10 cellular contexts compared by ENCODE assay signal in the genomic region with DNA sequence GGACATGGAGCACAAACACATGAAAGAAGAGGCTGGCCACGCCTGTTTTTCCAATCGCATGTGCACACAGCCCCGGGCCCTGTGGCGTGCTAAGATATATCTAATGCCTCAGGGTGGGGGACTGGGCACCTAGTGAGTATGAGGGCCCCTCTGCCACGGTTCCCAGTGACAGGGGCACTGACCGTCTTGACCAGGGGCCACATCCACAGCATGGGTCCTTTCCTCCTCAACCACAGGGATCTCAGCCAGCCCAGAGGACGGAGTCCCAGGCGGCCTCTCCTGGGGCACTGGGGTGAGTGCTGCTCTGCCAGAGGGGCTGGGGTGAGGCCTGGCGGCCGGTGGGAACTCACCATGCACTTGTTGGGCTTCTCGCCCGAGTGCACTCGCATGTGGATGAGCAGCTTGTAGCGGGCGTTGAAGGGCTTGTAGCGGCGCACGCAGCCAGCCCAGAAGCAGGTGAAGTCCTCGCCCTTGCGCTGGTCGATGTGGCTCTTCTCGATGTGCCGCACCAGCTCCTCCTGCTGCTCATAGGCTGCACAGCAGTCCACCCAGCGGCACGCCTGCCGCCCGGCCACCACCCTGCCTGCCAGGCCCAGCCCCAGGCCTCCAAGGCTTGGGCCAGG.
DNase-seq lines count a peak whose midpoint lies in the region; ATAC-seq, FAIRE-seq and TF ChIP-seq lines count a peak whose summit lies in the region.
"Had no signal": no experiment of that assay in that cellular context is flagged by ENCODE, and none has a peak within 500 bp of the region (broad histone marks: within the 10 kb centered on the region; RNA-seq: fewer than 3 reads in every experiment).

No MANE protein-coding gene starts in this region.

- H3K4me1 ChIP-seq in GM23338 (ENCODE audit: insufficient read depth) (peaks cover 7% of the 10 kb centered on the region; the same call in 1 of the 2 replicates), OCI-LY1 (ENCODE audit: insufficient read depth, low read length, severe bottlenecking) (no peaks in the 10 kb centered on the region), pancreas (no peaks in the 10 kb centered on the region)
- H3K4me1 ChIP-seq: SJSA1 had no signal

- H4K20me1 ChIP-seq in GM23338 (replicated peaks; ENCODE audit: insufficient read depth), result no peaks in the 10 kb centered on the region
- no peaks in the 10 kb centered on the region for H4K20me1 ChIP-seq in OCI-LY1 (ENCODE audit: insufficient read depth, low read length)

- DNase-seq in GM23338 (ENCODE audit: low spot score), result peak; percentile 94
- peak; percentile 83 for DNase-seq in glutamatergic neuron
- DNase-seq in pancreas, result peak in 1 of 6 donors; percentile 5
- no peak for DNase-seq in AML-193 (lab: John Stamatoyannopoulos, UW)
- DNase-seq in HuH-7.5 (ENCODE audit: low spot score), result no peak
- DNase-seq: stimulated activated naive CD4-positive, alpha-beta T cell treated with Interleukin-2 at 50 U/mL for 16 hours had no signal

- H3K9ac ChIP-seq in OCI-LY1 (ENCODE audit: low read length), result no peak overlapping the region

- H3K4me1 Mint-ChIP-seq in GM23338, result peaks cover 16% of the 10 kb centered on the region; the same call in 2 of the 3 replicates
- H3K4me1 Mint-ChIP-seq in glutamatergic neuron (ENCODE audit: low read depth, unreplicated experiment), result peaks cover 17% of the 10 kb centered on the region
- no peaks in the 10 kb centered on the region for H3K4me1 Mint-ChIP-seq in activated T-helper 17 cell treated with anti-CD3 and anti-CD28 coated beads, Interleukin-2, amount 50 U/mL, for 72 hours

- no peaks in the 10 kb centered on the region for H3K9me2 ChIP-seq in GM23338 (ENCODE audit: insufficient read depth)
- no peaks in the 10 kb centered on the region for H3K9me2 ChIP-seq in OCI-LY1 (ENCODE audit: low read depth, low read length)

- no peak overlapping the region for H3K4me3 Mint-ChIP-seq in GM23338
- H3K4me3 Mint-ChIP-seq in glutamatergic neuron (ENCODE audit: unreplicated experiment), result no peak overlapping the region
- no peak overlapping the region for H3K4me3 Mint-ChIP-seq in activated T-helper 17 cell treated with anti-CD3 and anti-CD28 coated beads, Interleukin-2, amount 50 U/mL, for 72 hours
- H3K4me3 Mint-ChIP-seq: activated T-helper 1 cell treated with anti-CD3 and anti-CD28 coated beads, Interleukin-12 subunit alpha, Interleukin-12 subunit beta, Interleukin-2, Interleukin-4 antibody, amounts not matched to agents 30 ng/mL and 10 ng/mL and 1 ng/mL, durations not matched to agents 14 hours and 24 hours and 36 hours had no signal

- no peak for FAIRE-seq in pancreas (lab: Jason Lieb, UNC)

- H3K79me2 ChIP-seq in GM23338 (replicated peaks; ENCODE audit: insufficient read depth), result no peaks in the 10 kb centered on the region
- H3K79me2 ChIP-seq in OCI-LY1 (ENCODE audit: insufficient read depth, low read length), result no peaks in the 10 kb centered on the region

- intact Hi-C loops in pancreas (cut with DNase I), result no loop called here

- H3K27ac Mint-ChIP-seq in GM23338, result no peak overlapping the region
- H3K27ac Mint-ChIP-seq in glutamatergic neuron (ENCODE audit: unreplicated experiment), result no peak overlapping the region
- no peak overlapping the region for H3K27ac Mint-ChIP-seq in activated T-helper 17 cell treated with anti-CD3 and anti-CD28 coated beads, Interleukin-2, amount 50 U/mL, for 72 hours
- H3K27ac Mint-ChIP-seq: activated T-helper 1 cell treated with anti-CD3 and anti-CD28 coated beads, Interleukin-12 subunit alpha, Interleukin-12 subunit beta, Interleukin-2, Interleukin-4 antibody, amounts not matched to agents 30 ng/mL and 10 ng/mL and 1 ng/mL, durations not matched to agents 14 hours and 24 hours and 36 hours had no signal

- ATAC-seq in GM23338, result peak; percentile 93
- peak; percentile 18 to 44 (median 36) for ATAC-seq in pancreas
- no peak for ATAC-seq in activated T-helper 17 cell treated with anti-CD3 and anti-CD28 coated beads, Interleukin-2, amount 50 U/mL, for 72 hours (replicated peaks)

- no peaks in the 10 kb centered on the region for H3K36me3 ChIP-seq in GM23338 (ENCODE audit: insufficient read depth)
- H3K36me3 ChIP-seq in OCI-LY1 (ENCODE audit: insufficient read depth, low read length), result no peaks in the 10 kb centered on the region
- no peaks in the 10 kb centered on the region for H3K36me3 ChIP-seq in pancreas

- TF ChIP-seq CTCF in GM23338 (conservative IDR thresholded peaks at IDR 0.05; ENCODE audit: low read depth in 2 of 2), result peak; percentile 59 to 93
- peak; percentile 31 for TF ChIP-seq CTCF in OCI-LY1 (IDR thresholded peaks at IDR 0.05; ENCODE audit: low read length)
- peak; percentile 68 for TF ChIP-seq CTCF in glutamatergic neuron (IDR thresholded peaks at IDR 0.05; ENCODE audit: partially characterized antibody, unreplicated experiment)
- TF ChIP-seq CTCF in pancreas (IDR thresholded peaks at IDR 0.05), result no peak

- WGBS in pancreas, 2 donors, result 63 to 78% methylated on average over 27 of the region's 27 CpGs

- H3K36me3 Mint-ChIP-seq in GM23338 (ENCODE audit: low read depth) (no peaks in the 10 kb centered on the region), glutamatergic neuron (ENCODE audit: unreplicated experiment) (no peaks in the 10 kb centered on the region)
- H3K36me3 Mint-ChIP-seq in activated T-helper 17 cell treated with anti-CD3 and anti-CD28 coated beads, Interleukin-2, amount 50 U/mL, for 72 hours (ENCODE audit: low read depth), result no peaks in the 10 kb centered on the region

- H3K27ac ChIP-seq in GM23338 (ENCODE audit: low read depth) (no peak overlapping the region), OCI-LY1 (ENCODE audit: low read depth, low read length, poor library complexity, severe bottlenecking) (no peak overlapping the region), pancreas (no peak overlapping the region)
- H3K27ac ChIP-seq: SJSA1 had no signal

- H3K27me3 Mint-ChIP-seq in GM23338 (ENCODE audit: insufficient read depth, low read depth, poor library complexity) (peaks cover 10% of the 10 kb centered on the region), glutamatergic neuron (ENCODE audit: unreplicated experiment) (peaks cover 6% of the 10 kb centered on the region)
- no peaks in the 10 kb centered on the region for H3K27me3 Mint-ChIP-seq in activated T-helper 17 cell treated with anti-CD3 and anti-CD28 coated beads, Interleukin-2, amount 50 U/mL, for 72 hours

- H3K4me2 ChIP-seq in GM23338 (no peak overlapping the region), OCI-LY1 (ENCODE audit: low read length) (no peak overlapping the region)

- no peaks in the 10 kb centered on the region for H3K9me3 ChIP-seq in OCI-LY1 (ENCODE audit: low read length)
- no peaks in the 10 kb centered on the region for H3K9me3 ChIP-seq in pancreas
- H3K9me3 ChIP-seq: SJSA1 had no signal

- peak overlapping the region; percentile 95 for H2AFZ ChIP-seq in GM23338
- H2AFZ ChIP-seq in OCI-LY1 (ENCODE audit: low read length), result no peak overlapping the region

- H3K4me3 ChIP-seq in GM23338, result no peak overlapping the region
- H3K4me3 ChIP-seq in OCI-LY1 (ENCODE audit: low read depth, low read length, poor library complexity, severe bottlenecking), result no peak overlapping the region
- H3K4me3 ChIP-seq in pancreas, result no peak overlapping the region
- H3K4me3 ChIP-seq: SJSA1 had no signal

- H3K9me3 Mint-ChIP-seq in GM23338, result no peaks in the 10 kb centered on the region
- peaks cover 4% of the 10 kb centered on the region for H3K9me3 Mint-ChIP-seq in glutamatergic neuron (ENCODE audit: unreplicated experiment)
- H3K9me3 Mint-ChIP-seq in activated T-helper 17 cell treated with anti-CD3 and anti-CD28 coated beads, Interleukin-2, amount 50 U/mL, for 72 hours, result no peaks in the 10 kb centered on the region
- H3K9me3 Mint-ChIP-seq: activated T-helper 1 cell treated with anti-CD3 and anti-CD28 coated beads, Interleukin-12 subunit alpha, Interleukin-12 subunit beta, Interleukin-2, Interleukin-4 antibody, amounts not matched to agents 30 ng/mL and 10 ng/mL and 1 ng/mL, durations not matched to agents 14 hours and 24 hours and 36 hours had no signal

- H3F3A ChIP-seq in GM23338 (replicated peaks; ENCODE audit: low read depth) (no peaks in the 10 kb centered on the region), OCI-LY1 (ENCODE audit: insufficient read depth, low read length) (no peaks in the 10 kb centered on the region)

- H3K27me3 ChIP-seq in GM23338 (ENCODE audit: insufficient read depth), result no peaks in the 10 kb centered on the region
- H3K27me3 ChIP-seq in OCI-LY1 (ENCODE audit: insufficient read depth, low read length), result peaks cover 5% of the 10 kb centered on the region; the same call in 1 of the 2 replicates
- no peaks in the 10 kb centered on the region for H3K27me3 ChIP-seq in pancreas
- H3K27me3 ChIP-seq: SJSA1 had no signal

Comparison
In these comparisons a context has a peak if more than half of its experiments do, and no peak if none do; other contexts are left out.
1. DNase-seq: peak in GM23338 (single experiment) and glutamatergic neuron (single experiment); none in AML-193 (0 of 2) and HuH-7.5 (single experiment).
2. CTCF ChIP-seq: peak in GM23338 (2 of 2), OCI-LY1 (single experiment) and glutamatergic neuron (single experiment); none in pancreas (0 of 4).